In genomic region chr4:10554694-10555093, GRCh38 we compare ENCODE assay signal across 8 cellular contexts.
DNase-seq lines count a peak whose midpoint lies in the region; ATAC-seq, FAIRE-seq and TF ChIP-seq lines count a peak whose summit lies in the region.

No MANE protein-coding gene starts in this region.

- no peaks in the 10 kb centered on the region for H3K27me3 ChIP-seq in breast epithelium

- peak; percentile 73 for FAIRE-seq in islet of Langerhans (lab: Jason Lieb, UNC)

- DNase-seq in NCI-H1417 (lab: John Stamatoyannopoulos, UW): peak; percentile 40 to 83 (median 81)
- no peak for DNase-seq in NCI-H1417 treated with DMSO at 0.1 percent for 48 hours (lab: John Stamatoyannopoulos, UW)
- DNase-seq in NCI-H1092 treated with DMSO at 0.1 percent for 48 hours (lab: John Stamatoyannopoulos, UW): peak; percentile 59
- DNase-seq in T follicular helper cell (ENCODE audit: low read depth): peak; percentile 18
- DNase-seq in breast epithelium (ENCODE audit: low spot score in 2 of 2): peak in 1 of 2 donors; percentile 22
- DNase-seq in stimulated activated CD4-positive, alpha-beta T cell treated with anti-CD3 and anti-CD28 coated beads, Interleukin-2, amount 100 ng/mL, for 48 hours: peak; percentile 45 to 51

- H3K4me1 ChIP-seq in breast epithelium: no peaks in the 10 kb centered on the region

- no peak overlapping the region for H3K27ac ChIP-seq in breast epithelium

- TF ChIP-seq POLR2A in breast epithelium (IDR thresholded peaks at IDR 0.05): no peak

- no peaks in the 10 kb centered on the region for H3K36me3 ChIP-seq in breast epithelium

- TF ChIP-seq CTCF in breast epithelium (IDR thresholded peaks at IDR 0.05): peak; percentile 27 to 65 (median 51)

- H3K9me3 ChIP-seq in breast epithelium: no peaks in the 10 kb centered on the region

- intact Hi-C loops in breast epithelium (cut with DNase I; ENCODE audit: low total_unique reads): no loop called here

- H3K4me3 ChIP-seq in breast epithelium: no peak overlapping the region

- peak; percentile 80 for ATAC-seq in HG02588 (IDR thresholded peaks at IDR 0.05; ENCODE audit: unreplicated experiment)
